Comparison of ENCODE assay signal across 9 cellular contexts in the genomic region with DNA sequence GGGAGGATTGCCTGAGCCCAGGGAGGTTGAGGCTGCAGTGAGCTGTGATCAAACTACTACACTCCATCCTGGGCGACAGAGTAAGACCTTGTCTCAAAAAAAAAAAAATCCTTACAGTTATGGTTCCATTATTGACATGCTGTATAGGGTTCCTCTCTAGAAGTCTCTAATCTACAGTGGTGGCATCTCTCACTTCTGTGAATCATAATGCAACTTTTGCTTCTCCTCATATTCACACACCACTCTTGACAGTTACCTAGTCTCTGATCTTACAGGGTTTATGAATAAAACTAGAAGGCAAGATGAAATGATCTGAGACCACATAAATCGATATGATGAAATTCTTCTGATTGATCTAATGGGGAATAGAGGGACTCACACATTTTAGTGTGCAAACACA. TPM values are rescaled to one million over a fixed set of nuclear protein-coding genes. Genes with fewer than 3 reads are reported as not detected.
DNase-seq lines count a peak whose midpoint lies in the region; ATAC-seq and TF ChIP-seq lines count a peak whose summit lies in the region.
"Had no signal": no experiment of that assay in that cellular context is flagged by ENCODE, and none has a peak within 500 bp of the region (broad histone marks: within the 10 kb centered on the region; RNA-seq: fewer than 3 reads in every experiment).

No MANE protein-coding gene starts in this region.

- H2AFZ ChIP-seq in KMS-11 (ENCODE audit: low read depth): peak overlapping the region; percentile 67

- no peak for DNase-seq in naive thymus-derived CD4-positive, alpha-beta T cell
- DNase-seq in left lung: no peak
- DNase-seq in NCI-H526 treated with DMSO at 0.1 percent for 48 hours (lab: John Stamatoyannopoulos, UW): no peak
- DNase-seq in NCI-H2081 (lab: John Stamatoyannopoulos, UW): no peak
- DNase-seq in T1000 (lab: John Stamatoyannopoulos, UW): no peak
- DNase-seq: kidney had no signal

- CTCF ChIA-PET in naive thymus-derived CD4-positive, alpha-beta T cell (lab: Charles Lee): no interaction called here

- peak overlapping the region; percentile 57; the same call in 1 of the 2 replicates for H3K9ac ChIP-seq in KMS-11

- H3K9me3 Mint-ChIP-seq in naive thymus-derived CD4-positive, alpha-beta T cell: no peaks in the 10 kb centered on the region

- H3K36me3 ChIP-seq in KMS-11 (ENCODE audit: insufficient read depth) (no peaks in the 10 kb centered on the region), left lung (no peaks in the 10 kb centered on the region)
- H3K36me3 ChIP-seq in naive thymus-derived CD4-positive, alpha-beta T cell (ENCODE audit: control insufficient read depth in 2 of 3, insufficient read depth in 3 of 3, low read length in 3 of 3): no peaks in the 10 kb centered on the region

- peaks cover 0 to 12% (median 3%) of the 10 kb centered on the region in 5 donors for H3K36me3 Mint-ChIP-seq in naive thymus-derived CD4-positive, alpha-beta T cell

- H3K79me2 ChIP-seq in KMS-11 (ENCODE audit: insufficient read depth, low read depth): no peaks in the 10 kb centered on the region

- H3K27ac ChIP-seq in KMS-11 (peak overlapping the region; percentile 89), left lung (peak overlapping the region in 1 of 2 donors; percentile 33)
- peak overlapping the region; percentile 63 for H3K27ac ChIP-seq in naive thymus-derived CD4-positive, alpha-beta T cell (ENCODE audit: low read depth, low read length)

- H3K4me3 ChIP-seq in KMS-11 (IDR thresholded peaks at IDR 0.05; ENCODE audit: insufficient read depth, low read depth, low read length) (no peak overlapping the region), left lung (no peak overlapping the region)
- H3K4me3 ChIP-seq in naive thymus-derived CD4-positive, alpha-beta T cell (ENCODE audit: low read length): peak overlapping the region; percentile 16

- peaks cover 31% of the 10 kb centered on the region for H3K4me1 ChIP-seq in KMS-11 (ENCODE audit: low read depth, poor library complexity, severe bottlenecking)
- peaks cover 29 to 35% of the 10 kb centered on the region in 2 donors for H3K4me1 ChIP-seq in naive thymus-derived CD4-positive, alpha-beta T cell (ENCODE audit: control insufficient read depth in 2 of 2, insufficient read depth in 2 of 2, low read length in 2 of 2)
- H3K4me1 ChIP-seq in left lung: peaks cover 5 to 8% of the 10 kb centered on the region in 2 donors

- no peaks in the 10 kb centered on the region for H4K20me1 ChIP-seq in KMS-11 (ENCODE audit: insufficient read depth)

- intact Hi-C loops in naive thymus-derived CD4-positive, alpha-beta T cell (cut with micrococcal nuclease): loop anchor here (1.0 to 2.0 kb wide), 4 partner anchors 8 to 77 kb away; no protein-coding TSS in a partner anchor
- intact Hi-C loops in left lung (cut with DNase I): no loop called here

- peaks cover 26 to 75% (median 66%) of the 10 kb centered on the region in 7 donors for H3K4me1 Mint-ChIP-seq in naive thymus-derived CD4-positive, alpha-beta T cell

- H3K27me3 ChIP-seq in KMS-11 (ENCODE audit: insufficient read depth, low read depth) (no peaks in the 10 kb centered on the region), left lung (no peaks in the 10 kb centered on the region)
- H3K27me3 ChIP-seq in naive thymus-derived CD4-positive, alpha-beta T cell (ENCODE audit: control insufficient read depth in 2 of 2, insufficient read depth in 2 of 2, low read length in 2 of 2): no peaks in the 10 kb centered on the region

- H3K9me3 ChIP-seq in naive thymus-derived CD4-positive, alpha-beta T cell (ENCODE audit: control insufficient read depth in 2 of 3, low read length in 3 of 3): no peaks in the 10 kb centered on the region
- no peaks in the 10 kb centered on the region for H3K9me3 ChIP-seq in left lung

- H3K4me2 ChIP-seq in KMS-11: peak overlapping the region; percentile 55

- peak overlapping the region; percentile 52 to 91 (median 84) for H3K27ac Mint-ChIP-seq in naive thymus-derived CD4-positive, alpha-beta T cell

- POLR2A ChIA-PET in naive thymus-derived CD4-positive, alpha-beta T cell (lab: Charles Lee): interaction anchor here (9.5 kb wide), 1 partner anchor 38 kb away, joined by 167 read pairs; a partner anchor contains a TSS

- peak overlapping the region in 9 of 10 donors; percentile 43 to 76 (median 59) for H3K4me3 Mint-ChIP-seq in naive thymus-derived CD4-positive, alpha-beta T cell

- H3K27me3 Mint-ChIP-seq in naive thymus-derived CD4-positive, alpha-beta T cell: no peaks in the 10 kb centered on the region

- no peak for TF ChIP-seq CTCF in KMS-11 (conservative IDR thresholded peaks at IDR 0.05; ENCODE audit: low read depth, low read length)
- TF ChIP-seq CTCF in left lung (IDR thresholded peaks at IDR 0.05): no peak

- peak; percentile 58 for ATAC-seq in GM18861 (IDR thresholded peaks at IDR 0.05; ENCODE audit: unreplicated experiment)
- peak; percentile 57 for ATAC-seq in GM21737 (IDR thresholded peaks at IDR 0.05; ENCODE audit: unreplicated experiment)
- ATAC-seq in naive thymus-derived CD4-positive, alpha-beta T cell: peak; percentile 42
- ATAC-seq in left lung: no peak

RNA-seq across cellular contexts. Expression of a gene that starts 40.6 kb away (rescaled TPM):
- total RNA-seq in naive thymus-derived CD4-positive, alpha-beta T cell: 100 to 1,000 TPM in 3 of 5 experiments, 10 to 100 TPM in 2; 68.9 to 115 (median 102) TPM
- 10 to 100 TPM; 24.2 to 27.0 TPM for polyA plus RNA-seq in naive thymus-derived CD4-positive, alpha-beta T cell
- 10 to 100 TPM; 35.5 to 36.8 TPM for total RNA-seq in left lung

Comparison
In these comparisons a context has a peak if more than half of its experiments do, and no peak if none do; other contexts are left out.
1. intact Hi-C loops: an anchor here in naive thymus-derived CD4-positive, alpha-beta T cell (1.0 to 2.0 kb wide); none called in left lung.